ENCODE assay signal across 11 cellular contexts in genomic region chr13:25180795-25181537, GRCh38. TPM values are rescaled to one million over a fixed set of nuclear protein-coding genes. Genes with fewer than 3 reads are reported as not detected.
DNase-seq lines count a peak whose midpoint lies in the region; ATAC-seq and TF ChIP-seq lines count a peak whose summit lies in the region.
"Had no signal": no experiment of that assay in that cellular context is flagged by ENCODE, and none has a peak within 500 bp of the region (broad histone marks: within the 10 kb centered on the region; RNA-seq: fewer than 3 reads in every experiment).

No MANE protein-coding gene starts in this region.

- CTCF ChIA-PET in activated CD4-positive, alpha-beta T cell treated with anti-CD3 and anti-CD28 coated beads for 36 hours (lab: Charles Lee), result no interaction called here

- no peaks in the 10 kb centered on the region for H3K36me3 Mint-ChIP-seq in progenitor cell of endocrine pancreas (ENCODE audit: insufficient read depth)
- H3K36me3 Mint-ChIP-seq in activated CD4-positive, alpha-beta T cell treated with anti-CD3 and anti-CD28 coated beads for 36 hours (ENCODE audit: low read depth), result no peaks in the 10 kb centered on the region

- H3K27ac ChIP-seq in temporal lobe (ENCODE audit: low read depth, low read length), result peak overlapping the region; percentile 94
- H3K27ac ChIP-seq in GM23248, result no peak overlapping the region
- H3K27ac ChIP-seq in upper lobe of left lung, result no peak overlapping the region
- H3K27ac ChIP-seq: prostate gland had no signal

- H3K27ac Mint-ChIP-seq in progenitor cell of endocrine pancreas, result no peak overlapping the region
- H3K27ac Mint-ChIP-seq in activated CD4-positive, alpha-beta T cell treated with anti-CD3 and anti-CD28 coated beads for 36 hours, result no peak overlapping the region

- no peak overlapping the region for H2AFZ ChIP-seq in GM23248

- intact Hi-C loops in activated CD4-positive, alpha-beta T cell treated with anti-CD3 and anti-CD28 coated beads for 36 hours (cut with DNase I, micrococcal nuclease), result no loop called here

- H3K9me3 Mint-ChIP-seq in progenitor cell of endocrine pancreas (ENCODE audit: low read depth), result no peaks in the 10 kb centered on the region
- H3K9me3 Mint-ChIP-seq in activated CD4-positive, alpha-beta T cell treated with anti-CD3 and anti-CD28 coated beads for 36 hours (ENCODE audit: low read depth), result no peaks in the 10 kb centered on the region
- H3K9me3 Mint-ChIP-seq: activated T-cell treated with anti-CD3 and anti-CD28 coated beads, Interleukin-2, amount 50 U/mL, for 4 hours had no signal

- peaks cover 53% of the 10 kb centered on the region for H3K27me3 Mint-ChIP-seq in progenitor cell of endocrine pancreas
- peaks cover 36% of the 10 kb centered on the region for H3K27me3 Mint-ChIP-seq in activated CD4-positive, alpha-beta T cell treated with anti-CD3 and anti-CD28 coated beads for 36 hours

- TF ChIP-seq EP300 in upper lobe of left lung (IDR thresholded peaks at IDR 0.05), result no peak

- DNase-seq in GM19238 (ENCODE audit: insufficient read length, low spot score) (peak; percentile 45), NCI-H524 (lab: John Stamatoyannopoulos, UW) (peak; percentile 96 to 99), GM23248 (no peak), progenitor cell of endocrine pancreas (ENCODE audit: low spot score, unreplicated experiment) (no peak), upper lobe of left lung (no peak)
- DNase-seq in activated CD4-positive, alpha-beta T cell treated with anti-CD3 and anti-CD28 coated beads for 36 hours, result no peak
- DNase-seq: activated T-cell treated with anti-CD3 and anti-CD28 coated beads, Interleukin-2, amount 50 U/mL, for 4 hours had no signal

- H3K9ac ChIP-seq in GM23248, result no peak overlapping the region

- no peaks in the 10 kb centered on the region for H4K20me1 ChIP-seq in GM23248 (ENCODE audit: insufficient read depth)

- peak; percentile 74 for ATAC-seq in HG02840 (IDR thresholded peaks at IDR 0.05; ENCODE audit: low FRiP score, unreplicated experiment)
- no peak for ATAC-seq in upper lobe of left lung (ENCODE audit: low FRiP score in 2 of 2)
- ATAC-seq in activated CD4-positive, alpha-beta T cell treated with anti-CD3 and anti-CD28 coated beads for 36 hours, result no peak
- ATAC-seq: activated T-cell treated with anti-CD3 and anti-CD28 coated beads, Interleukin-2, amount 50 U/mL, for 4 hours had no signal

- TF ChIP-seq CTCF in progenitor cell of endocrine pancreas (IDR thresholded peaks at IDR 0.05; ENCODE audit: unreplicated experiment) (no peak), upper lobe of left lung (IDR thresholded peaks at IDR 0.05) (no peak)

- no peaks in the 10 kb centered on the region for H3K9me3 ChIP-seq in GM23248 (ENCODE audit: low read depth)
- no peaks in the 10 kb centered on the region for H3K9me3 ChIP-seq in upper lobe of left lung
- H3K9me3 ChIP-seq: prostate gland had no signal

- no peaks in the 10 kb centered on the region for H3F3A ChIP-seq in GM23248 (ENCODE audit: insufficient read depth)

- POLR2A ChIA-PET in activated CD4-positive, alpha-beta T cell treated with anti-CD3 and anti-CD28 coated beads for 36 hours (lab: Charles Lee), result no interaction called here

- TF ChIP-seq POLR2A in upper lobe of left lung (IDR thresholded peaks at IDR 0.05), result no peak

- no peaks in the 10 kb centered on the region for H3K4me1 Mint-ChIP-seq in progenitor cell of endocrine pancreas (ENCODE audit: low read depth)
- no peaks in the 10 kb centered on the region for H3K4me1 Mint-ChIP-seq in activated CD4-positive, alpha-beta T cell treated with anti-CD3 and anti-CD28 coated beads for 36 hours

- in situ Hi-C loops in GM23248 (cut with MboI), result no loop called here

- H3K36me3 ChIP-seq in GM23248 (ENCODE audit: low read depth) (no peaks in the 10 kb centered on the region), upper lobe of left lung (no peaks in the 10 kb centered on the region)
- H3K36me3 ChIP-seq: prostate gland had no signal

- H3K4me2 ChIP-seq in GM23248 (ENCODE audit: unreplicated experiment), result no peak overlapping the region

- H3K4me3 Mint-ChIP-seq in progenitor cell of endocrine pancreas (ENCODE audit: low read depth), result no peak overlapping the region
- no peak overlapping the region for H3K4me3 Mint-ChIP-seq in activated CD4-positive, alpha-beta T cell treated with anti-CD3 and anti-CD28 coated beads for 36 hours
- H3K4me3 Mint-ChIP-seq: activated T-cell treated with anti-CD3 and anti-CD28 coated beads, Interleukin-2, amount 50 U/mL, for 4 hours had no signal

- no peak overlapping the region for H3K4me3 ChIP-seq in GM23248
- no peak overlapping the region for H3K4me3 ChIP-seq in upper lobe of left lung
- H3K4me3 ChIP-seq: prostate gland had no signal

- no peaks in the 10 kb centered on the region for H3K4me1 ChIP-seq in GM23248 (ENCODE audit: insufficient read depth)
- H3K4me1 ChIP-seq in upper lobe of left lung, result no peaks in the 10 kb centered on the region
- H3K4me1 ChIP-seq: prostate gland had no signal

- 21 to 22% methylated on average over 3 of the region's 3 CpGs for WGBS in GM23248 (ENCODE audit: low coverage in 1 of 2, low lambda C conversion rate in 2 of 2, missing lambda C conversion rate in 2 of 2), 2 experiments
- 52 to 61% methylated on average over 3 of the region's 3 CpGs for WGBS in upper lobe of left lung, 2 donors

- no peaks in the 10 kb centered on the region for H3K79me2 ChIP-seq in GM23248 (ENCODE audit: insufficient read depth)

- peaks cover 8% of the 10 kb centered on the region for H3K27me3 ChIP-seq in GM23248 (replicated peaks; ENCODE audit: insufficient read depth)
- H3K27me3 ChIP-seq in upper lobe of left lung, result no peaks in the 10 kb centered on the region

- no peaks in the 10 kb centered on the region for H3K9me2 ChIP-seq in GM23248 (ENCODE audit: insufficient read depth)

RNA-seq across cellular contexts. Expression of gene AMER2, which starts 8.9 kb away (rescaled TPM):
- total RNA-seq in temporal lobe (129 TPM), progenitor cell of endocrine pancreas (0.05 and 0.07 TPM in 2 replicates), upper lobe of left lung (under 1 TPM in 2 of 6 donors, not detected in 4; 0.22 to 0.30 TPM)
- total RNA-seq in GM23248 (2014; rRNA removed; shearing (Covaris generic)), result not detected in 2 replicates
- not detected in 2 replicates for polyA plus RNA-seq in GM23248 (2016; fragmentation: Nextera tagmentation; extraction: Ambion mirVana)
- total RNA-seq in activated CD4-positive, alpha-beta T cell treated with anti-CD3 and anti-CD28 coated beads for 36 hours, result not detected
- total RNA-seq: activated T-cell treated with anti-CD3 and anti-CD28 coated beads, Interleukin-2, amount 50 U/mL, for 4 hours; dermis microvascular lymphatic vessel endothelial cell had no signal

Comparison
In these comparisons a context has a peak if more than half of its experiments do, and no peak if none do; other contexts are left out.
1. DNase-seq: peak in GM19238 (single experiment) and NCI-H524 (2 of 2); none in GM23248 (single experiment), progenitor cell of endocrine pancreas (single experiment), upper lobe of left lung (0 of 2) and activated CD4-positive, alpha-beta T cell treated with anti-CD3 and anti-CD28 coated beads for 36 hours (single experiment).
2. RNA of gene AMER2, which starts 8.9 kb away (total RNA-seq): 129 TPM in temporal lobe (single experiment); 0.05 to 0.07 TPM in progenitor cell of endocrine pancreas, not detected in GM23248, 0.22 to 0.30 TPM in upper lobe of left lung and not detected in activated CD4-positive, alpha-beta T cell treated with anti-CD3 and anti-CD28 coated beads for 36 hours; every median in the first group is over 10 times any median in the second.